ENCODE assay signal across 26 cellular contexts in the genomic region with DNA sequence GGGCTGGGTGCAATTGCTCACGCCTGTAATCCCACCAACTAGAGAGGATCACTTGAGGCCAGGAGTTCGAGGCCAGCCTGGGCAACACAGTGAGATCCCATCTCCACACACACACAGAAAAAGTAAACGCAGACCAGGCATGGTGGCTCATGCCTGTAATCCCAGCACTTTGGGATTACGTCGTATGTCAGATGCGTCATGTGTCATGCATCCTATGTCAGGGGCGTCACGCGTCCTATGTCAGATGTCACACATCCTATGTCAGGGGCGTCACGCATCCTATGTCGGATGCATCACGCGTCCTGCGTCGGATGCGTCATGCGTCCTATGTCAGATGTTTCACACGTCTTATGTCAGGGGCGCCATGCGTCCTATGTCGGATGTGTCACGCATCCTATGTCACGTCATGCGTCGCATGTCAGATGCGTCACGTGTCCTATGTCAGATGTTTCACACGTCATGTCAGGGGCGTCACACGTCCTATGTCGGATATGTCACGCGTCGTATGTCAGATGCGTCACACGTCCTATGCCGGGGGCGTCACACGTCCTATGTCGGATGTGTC. TPM values are rescaled to one million over a fixed set of nuclear protein-coding genes. Genes with fewer than 3 reads are reported as not detected.
DNase-seq lines count a peak whose midpoint lies in the region; ATAC-seq, FAIRE-seq and TF ChIP-seq lines count a peak whose summit lies in the region.
"Had no signal": no experiment of that assay in that cellular context is flagged by ENCODE, and none has a peak within 500 bp of the region (broad histone marks: within the 10 kb centered on the region; RNA-seq: fewer than 3 reads in every experiment).

No MANE protein-coding gene starts in this region.

- H3K36me3 ChIP-seq in H1 (ENCODE audit: control insufficient read depth in 2 of 4, insufficient read depth in 4 of 4, low read length in 3 of 4) (peaks cover 0 to 3% (median 0%) of the 10 kb centered on the region in 4 experiments; a peak in 1 of 8 replicates), spleen (peaks cover 0 to 12% (median 0%) of the 10 kb centered on the region in 6 donors)

- no peak for TF ChIP-seq RAD21 in H1 (IDR thresholded peaks at IDR 0.05 in 1 of 2, conservative IDR thresholded peaks at IDR 0.05 in 1 of 2; ENCODE audit: low read depth in 2 of 2, low read length in 2 of 2)

- H2BK15ac ChIP-seq in H1 (ENCODE audit: low read length) = no peak overlapping the region

- H2BK20ac ChIP-seq in H1 (ENCODE audit: low read length) = no peak overlapping the region

- no peaks in the 10 kb centered on the region for H3K4me1 Mint-ChIP-seq in WTC11

- H4K5ac ChIP-seq in H1 (ENCODE audit: insufficient read length, low read depth, low read length) = no peak overlapping the region

- H4K20me1 ChIP-seq in H1 (replicated peaks in 1 of 2; ENCODE audit: control insufficient read depth in 1 of 2, insufficient read depth in 2 of 2, low read length in 2 of 2) = peaks cover 2 to 7% of the 10 kb centered on the region in 2 experiments
- H4K20me1 ChIP-seq: BLaER1 treated with 17β-estradiol and CSF1 and Interleukin-3, amounts not matched to agents 10 nM and 100 nM had no signal

- H3K9me3 Mint-ChIP-seq in WTC11 = 0 out of 2 replicates have a peak, but pooled peaks cover 11% of the 10 kb centered on the region
- H3K9me3 Mint-ChIP-seq: CD4-positive, alpha-beta T cell had no signal

- H4K91ac ChIP-seq in H1 (replicated peaks; ENCODE audit: insufficient read length, low read length) = no peak overlapping the region

- H3K4me3 ChIP-seq in H1 (ENCODE audit: extremely low read depth in 1 of 4, insufficient read depth in 2 of 4, low read depth in 3 of 4, low read length in 4 of 4) = no peak overlapping the region
- no peak overlapping the region for H3K4me3 ChIP-seq in spleen
- H3K4me3 ChIP-seq: BLaER1 treated with 17β-estradiol and CSF1 and Interleukin-3, amounts not matched to agents 10 nM and 100 nM; SJSA1 had no signal

- peaks cover 14% of the 10 kb centered on the region for H3K36me3 Mint-ChIP-seq in WTC11

- H3K9me3 ChIP-seq in H1 (ENCODE audit: insufficient read depth in 2 of 2, low read depth in 1 of 2, low read length in 1 of 2) = peaks cover 0 to 3% of the 10 kb centered on the region in 2 experiments; a peak in 1 of 4 replicates
- H3K9me3 ChIP-seq in spleen = no peaks in the 10 kb centered on the region
- H3K9me3 ChIP-seq: BLaER1 treated with 17β-estradiol and CSF1 and Interleukin-3, amounts not matched to agents 10 nM and 100 nM; SJSA1 had no signal

- H3K23ac ChIP-seq in H1 (ENCODE audit: insufficient read length) = no peak overlapping the region

- H2AFZ ChIP-seq in H1 (ENCODE audit: low read length) = no peak overlapping the region

- no peaks in the 10 kb centered on the region; the same call in 1 of the 2 replicates for H3K23me2 ChIP-seq in H1 (ENCODE audit: low read depth, low read length)

- H3K18ac ChIP-seq in H1 (ENCODE audit: extremely low read depth, low read length) = no peak overlapping the region

- H3K9ac ChIP-seq in H1 (replicated peaks in 1 of 4; ENCODE audit: extremely low read depth in 1 of 4, low read depth in 3 of 4, low read length in 3 of 4) = no peak overlapping the region
- H3K9ac ChIP-seq: BLaER1 treated with 17β-estradiol and CSF1 and Interleukin-3, amounts not matched to agents 10 nM and 100 nM; KMS-11 had no signal

- H3K27me3 Mint-ChIP-seq in WTC11 (ENCODE audit: low read depth) = no peaks in the 10 kb centered on the region
- H3K27me3 Mint-ChIP-seq: CD4-positive, alpha-beta T cell had no signal

- DNase-seq in GM12891 (ENCODE audit: insufficient read length, low spot score) (no peak), WTC11 (ENCODE audit: low spot score) (no peak), H1 (ENCODE audit: low read depth in 1 of 2, low spot score in 2 of 2) (no peak), spleen (peak; percentile 37), NCI-H1092 treated with DMSO at 0.1 percent for 48 hours (lab: John Stamatoyannopoulos, UW) (no peak), putamen (ENCODE audit: low spot score) (no peak)
- DNase-seq: AML-193; CD4-positive, alpha-beta T cell; GOT3; HCEC 1CT; IMR-90; MM.1S; NCI-H1417; NCI-H1694; NCI-H2081; NCI-H2227 treated with DMSO at 0.1 percent for 48 hours; NCI-H526 treated with DMSO at 0.1 percent for 48 hours; Right ventricle myocardium superior; RPMI8226 had no signal

- 0 out of 2 replicates have a peak overlapping the region, but pooled peaks have one; percentile 50 for H2BK12ac ChIP-seq in H1 (ENCODE audit: low read depth, low read length)

- H3K4me3 Mint-ChIP-seq in WTC11 = no peak overlapping the region
- H3K4me3 Mint-ChIP-seq: CD4-positive, alpha-beta T cell had no signal

- H3K79me1 ChIP-seq in H1 (ENCODE audit: low read depth, low read length) = no peaks in the 10 kb centered on the region

- H3K56ac ChIP-seq in H1 (replicated peaks; ENCODE audit: insufficient read length, low read depth, low read length) = no peak overlapping the region

- TF ChIP-seq POLR2A in GM12891 (IDR thresholded peaks at IDR 0.05; ENCODE audit: low read depth, low read length) (no peak), H1 (IDR thresholded peaks at IDR 0.05; ENCODE audit: control extremely low read depth in 1 of 2, low read depth in 2 of 2, low read length in 2 of 2) (no peak), spleen (IDR thresholded peaks at IDR 0.05) (no peak)

- FAIRE-seq in GM12891 (lab: Jason Lieb, UNC) = peak; percentile 62
- FAIRE-seq in H1 (lab: Jason Lieb, UNC) = no peak
- FAIRE-seq: A204.1, D721Med had no signal

- 94% methylated on average over 41 of the region's 41 CpGs; no CpG with 5 or more reads in 1 of the 2 experiments for whole genome bisulfite sequencing in H1 (ENCODE audit: extremely low coverage in 1 of 2, insufficient coverage in 1 of 2, insufficient read length in 1 of 2, insufficient replicate concordance in 2 of 2, low coverage in 1 of 2, low lambda C conversion rate in 2 of 2, missing lambda C conversion rate in 1 of 2), 2 experiments
- 90 to 96% (median 92%) methylated on average over 41 of the region's 41 CpGs for WGBS in spleen, 5 donors

- H3K14ac ChIP-seq in H1 (ENCODE audit: insufficient read length) = no peak overlapping the region

- H2BK120ac ChIP-seq in H1 (replicated peaks; ENCODE audit: low read depth, low read length) = no peak overlapping the region

- POLR2A ChIA-PET in WTC11 (lab: Charles Lee) = no interaction called here
- POLR2A ChIA-PET in H1 (lab: Charles Lee; ENCODE audit: partially characterized antibody) = no interaction called here

- CTCF ChIA-PET in WTC11 (lab: Charles Lee) (no interaction called here), H1 (lab: Charles Lee; ENCODE audit: partially characterized antibody) (interaction anchor here (0.9 to 1.9 kb wide), 2 partner anchors 9 to 13 kb away, joined by 3 to 5 read pairs; no protein-coding TSS in a partner anchor)

- intact Hi-C loops in spleen (cut with DNase I; ENCODE audit: low total_unique reads) = no loop called here

- H3K27me3 ChIP-seq in H1 (replicated peaks in 1 of 4; ENCODE audit: control insufficient read depth in 3 of 4, extremely low read depth in 1 of 4, insufficient read depth in 3 of 4, low read length in 3 of 4) = no peaks in the 10 kb centered on the region
- no peaks in the 10 kb centered on the region for H3K27me3 ChIP-seq in spleen (replicated peaks in 1 of 7)
- H3K27me3 ChIP-seq: BLaER1 treated with 17β-estradiol and CSF1 and Interleukin-3, amounts not matched to agents 10 nM and 100 nM; SJSA1 had no signal

- H3K27ac ChIP-seq in H1 (ENCODE audit: low read depth, low read length) = no peak overlapping the region
- no peak overlapping the region for H3K27ac ChIP-seq in spleen
- H3K27ac ChIP-seq: BLaER1 treated with 17β-estradiol and CSF1 and Interleukin-3, amounts not matched to agents 10 nM and 100 nM; KMS-11; SJSA1 had no signal

- no peak for TF ChIP-seq EP300 in H1 (IDR thresholded peaks at IDR 0.05; ENCODE audit: borderline replicate concordance in 1 of 2, low read depth in 2 of 2, low read length in 2 of 2)

- H2BK5ac ChIP-seq in H1 (ENCODE audit: low read depth, low read length) = no peak overlapping the region; the same call in 1 of the 2 replicates

- H3K4ac ChIP-seq in H1 (replicated peaks; ENCODE audit: insufficient read length, low read depth, low read length) = no peak overlapping the region

- H3K79me2 ChIP-seq in H1 (ENCODE audit: control insufficient read depth in 1 of 2, insufficient read depth in 2 of 2, low read length in 2 of 2) = no peaks in the 10 kb centered on the region

- no peak overlapping the region for H3K4me2 ChIP-seq in H1 (ENCODE audit: insufficient read depth in 1 of 2, low read depth in 2 of 2, low read length in 2 of 2)
- H3K4me2 ChIP-seq: BLaER1 treated with 17β-estradiol and CSF1 and Interleukin-3, amounts not matched to agents 10 nM and 100 nM; KMS-11 had no signal

- H3K27ac Mint-ChIP-seq in WTC11 = no peak overlapping the region
- H3K27ac Mint-ChIP-seq: CD4-positive, alpha-beta T cell had no signal

- peak overlapping the region; percentile 87; the same call in 1 of the 2 replicates for H2AK5ac ChIP-seq in H1 (ENCODE audit: low read depth, low read length)

- no peak for TF ChIP-seq CTCF in WTC11 (IDR thresholded peaks at IDR 0.05)
- no peak for TF ChIP-seq CTCF in H1 (IDR thresholded peaks at IDR 0.05; ENCODE audit: control extremely low read depth in 1 of 3, insufficient read depth in 1 of 3, low read depth in 1 of 3, low read length in 3 of 3)
- no peak for TF ChIP-seq CTCF in spleen (IDR thresholded peaks at IDR 0.05 in 8 of 11, conservative IDR thresholded peaks at IDR 0.05 in 3 of 11)

- no peak overlapping the region for H4K8ac ChIP-seq in H1 (ENCODE audit: extremely low read depth, insufficient read depth, low read length)

- ATAC-seq in WTC11 (no peak), HG03520 (IDR thresholded peaks at IDR 0.05; ENCODE audit: unreplicated experiment) (no peak)

- H3K4me1 ChIP-seq in H1 (replicated peaks in 1 of 4; ENCODE audit: control insufficient read depth in 3 of 4, insufficient read depth in 4 of 4, low read length in 3 of 4) = no peaks in the 10 kb centered on the region
- no peaks in the 10 kb centered on the region for H3K4me1 ChIP-seq in spleen
- H3K4me1 ChIP-seq: BLaER1 treated with 17β-estradiol and CSF1 and Interleukin-3, amounts not matched to agents 10 nM and 100 nM; SJSA1 had no signal

RNA-seq across cellular contexts. Expression of a gene that starts 1.5 kb away (rescaled TPM):
- polyA plus RNA-seq in GM12891 (2012; ENCODE audit: low read depth, missing spikeins) = not detected
- total RNA-seq in WTC11 (2021) (not detected in 3 replicates), spleen (not detected)
- total RNA-seq in H1 (2021; fragmentation: NEBNext Ultra II Directional; extraction: Animal tissue kit (Norgen Biotek cat#: 25700)) = not detected in 2 replicates
- polyA plus RNA-seq in H1 (2011; rRNA removed) (not detected in 2 replicates), spleen (under 1 TPM in 1 of 3 donors, not detected in 2; 0.09 TPM)
- not detected for polyA plus RNA-seq in H1 (2011; cell fraction: cytosol; rRNA removed)
- polyA plus RNA-seq in H1 (2011; cell fraction: nucleus; rRNA removed) = not detected
- polyA plus RNA-seq in H1 (2012, experiment 1 of 2) = not detected in 4 replicates
- polyA plus RNA-seq in H1 (2012, experiment 2 of 2) = not detected
- not detected for polyA plus RNA-seq in H1 (2013, experiment 1 of 2)
- polyA plus RNA-seq in H1 (2013, experiment 2 of 2) = not detected
- not detected in 2 replicates for polyA minus RNA-seq in H1 (2011; rRNA and poly(A)+ RNA removed)
- not detected for polyA minus RNA-seq in H1 (2011; cell fraction: cytosol; rRNA and poly(A)+ RNA removed)
- polyA minus RNA-seq in H1 (2011; cell fraction: nucleus; rRNA and poly(A)+ RNA removed) = not detected
- total RNA-seq: CD4-positive, alpha-beta T cell; IMR-90; NCI-H460; SJSA1 had no signal
- polyA plus RNA-seq: IMR-90 had no signal

RNA-seq across cellular contexts. Expression of a gene that starts 21.4 kb away (rescaled TPM):
- polyA plus RNA-seq in GM12891 (2012; ENCODE audit: low read depth, missing spikeins) = 13.6 TPM
- 55.9 to 60.6 TPM (median 58.4 TPM) in 3 replicates for total RNA-seq in WTC11 (2021)
- 53.0 and 59.6 TPM in 2 replicates for total RNA-seq in H1 (2021; fragmentation: NEBNext Ultra II Directional; extraction: Animal tissue kit (Norgen Biotek cat#: 25700))
- polyA plus RNA-seq in H1 (2011; rRNA removed) = 28.6 and 28.9 TPM in 2 replicates
- 52.1 TPM for polyA plus RNA-seq in H1 (2011; cell fraction: cytosol; rRNA removed)
- polyA plus RNA-seq in H1 (2011; cell fraction: nucleus; rRNA removed) = 13.5 TPM
- polyA plus RNA-seq in H1 (2012, experiment 1 of 2) = 31.0 to 40.4 TPM (median 34.6 TPM) in 4 replicates
- 11.6 TPM for polyA plus RNA-seq in H1 (2012, experiment 2 of 2)
- 66.9 TPM for polyA plus RNA-seq in H1 (2013, experiment 1 of 2)
- polyA plus RNA-seq in H1 (2013, experiment 2 of 2) = 66.8 TPM
- 4.9 and 7.3 TPM in 2 replicates for polyA minus RNA-seq in H1 (2011; rRNA and poly(A)+ RNA removed)
- 8.8 TPM for polyA minus RNA-seq in H1 (2011; cell fraction: cytosol; rRNA and poly(A)+ RNA removed)
- polyA minus RNA-seq in H1 (2011; cell fraction: nucleus; rRNA and poly(A)+ RNA removed) = 7.1 TPM
- total RNA-seq in spleen = 1 to 10 TPM; 4.2 to 7.7 (median 6.3) TPM
- 10 to 100 TPM in 1 of 3 donors, 1 to 10 TPM in 2; 7.5 to 10.0 (median 8.2) TPM for polyA plus RNA-seq in spleen
